In the genomic region with DNA sequence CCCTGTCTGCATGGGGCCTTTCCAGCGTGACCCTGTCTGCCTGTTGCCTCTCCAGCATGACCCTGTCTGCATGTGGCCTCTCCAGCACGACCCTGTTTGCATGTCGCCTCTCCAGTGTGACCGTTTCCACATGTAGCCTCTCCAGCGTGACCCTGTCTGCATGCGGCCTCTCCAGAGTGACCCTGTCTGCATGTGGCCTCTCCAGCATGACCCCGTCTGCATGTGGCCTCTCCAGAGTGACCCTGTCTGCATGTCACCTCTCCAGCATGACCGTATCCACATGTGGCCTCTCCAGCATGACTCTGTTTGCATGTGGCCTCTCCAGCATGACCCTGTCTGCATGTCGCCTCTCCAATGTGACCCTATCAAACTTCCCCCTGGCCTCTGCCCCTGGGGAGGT, we compare ENCODE assay signal across 7 cellular contexts.
DNase-seq lines count a peak whose midpoint lies in the region; ATAC-seq and TF ChIP-seq lines count a peak whose summit lies in the region.
"Not testable (repeated sequence)": the region's sequence is repeated elsewhere in the genome, so short reads cannot be mapped to it uniquely, and the experiment has no call there.

No MANE protein-coding gene starts in this region.

- not testable (repeated sequence) for TF ChIP-seq POLR2A in NB4 (IDR thresholded peaks at IDR 0.05; ENCODE audit: extremely low read depth, insufficient read length); spleen (IDR thresholded peaks at IDR 0.05)

- DNase-seq in H4 (ENCODE audit: low spot score) (peak; percentile 1), NB4 (ENCODE audit: low read depth) (peak; percentile 4), endodermal cell (peak; percentile 20), right cardiac atrium (peak in 2 of 3 donors; percentile 22 to 28), medulla oblongata (ENCODE audit: extremely low spot score) (peak; percentile 1), pons (ENCODE audit: low spot score) (peak; percentile 0), spleen (peak; percentile 39)

- H3K4me3 Mint-ChIP-seq in endodermal cell = not testable (repeated sequence)

- not testable (repeated sequence) for H3K4me3 ChIP-seq in NB4 (ENCODE audit: low read depth, low read length); endodermal cell (ENCODE audit: low read length); right cardiac atrium (ENCODE audit: low read length); spleen

- WGBS in endodermal cell (ENCODE audit: insufficient coverage in 1 of 2, insufficient read length in 1 of 2), 2 experiments = 90 to 91% methylated on average over 5 to 8 of the region's 9 CpGs
- WGBS in right cardiac atrium = 76% methylated on average over 9 of the region's 9 CpGs
- WGBS in spleen, 5 donors = 67 to 83% (median 78%) methylated on average over 5 to 9 of the region's 9 CpGs

- not testable (repeated sequence) for H3K9me3 ChIP-seq in endodermal cell (ENCODE audit: control insufficient read depth, low read length); right cardiac atrium (ENCODE audit: control insufficient read depth, low read length); spleen

- not testable (repeated sequence) for H3K4me1 Mint-ChIP-seq in endodermal cell

- not testable (repeated sequence) for H3K27me3 ChIP-seq in endodermal cell (ENCODE audit: control insufficient read depth, insufficient read depth, low read length, poor library complexity, severe bottlenecking); right cardiac atrium (ENCODE audit: control insufficient read depth, insufficient read depth); spleen (replicated peaks in 1 of 7)

- not testable (repeated sequence) for H3K27ac Mint-ChIP-seq in endodermal cell

- not testable (repeated sequence) for ATAC-seq in right cardiac atrium

- not testable (repeated sequence) for H3K27ac ChIP-seq in endodermal cell (ENCODE audit: low read depth, low read length); right cardiac atrium (ENCODE audit: low read length); spleen

- not testable (repeated sequence) for TF ChIP-seq CTCF in NB4 (IDR thresholded peaks at IDR 0.05; ENCODE audit: low read depth, low read length); endodermal cell (conservative IDR thresholded peaks at IDR 0.05); spleen (IDR thresholded peaks at IDR 0.05 in 8 of 11, conservative IDR thresholded peaks at IDR 0.05 in 3 of 11)

- intact Hi-C loops in right cardiac atrium (cut with DNase I); spleen (cut with DNase I; ENCODE audit: low total_unique reads): not testable (repeated sequence)

- H3K36me3 Mint-ChIP-seq in endodermal cell (ENCODE audit: low read depth) = not testable (repeated sequence)

- not testable (repeated sequence) for H3K36me3 ChIP-seq in endodermal cell (ENCODE audit: control insufficient read depth, insufficient read depth, low read length); spleen

- H3K9me3 Mint-ChIP-seq in endodermal cell = not testable (repeated sequence)

- not testable (repeated sequence) for H3K27me3 Mint-ChIP-seq in endodermal cell (ENCODE audit: insufficient read depth)

- H3K4me1 ChIP-seq in endodermal cell (ENCODE audit: control insufficient read depth, insufficient read depth, low read length); right cardiac atrium (ENCODE audit: control insufficient read depth, insufficient read depth, low read length); spleen: not testable (repeated sequence)

- not testable (repeated sequence) for H3K9ac ChIP-seq in endodermal cell (ENCODE audit: extremely low read depth, low read length, poor library complexity, severe bottlenecking)
